8 cellular contexts compared by ENCODE assay signal in the genomic region with DNA sequence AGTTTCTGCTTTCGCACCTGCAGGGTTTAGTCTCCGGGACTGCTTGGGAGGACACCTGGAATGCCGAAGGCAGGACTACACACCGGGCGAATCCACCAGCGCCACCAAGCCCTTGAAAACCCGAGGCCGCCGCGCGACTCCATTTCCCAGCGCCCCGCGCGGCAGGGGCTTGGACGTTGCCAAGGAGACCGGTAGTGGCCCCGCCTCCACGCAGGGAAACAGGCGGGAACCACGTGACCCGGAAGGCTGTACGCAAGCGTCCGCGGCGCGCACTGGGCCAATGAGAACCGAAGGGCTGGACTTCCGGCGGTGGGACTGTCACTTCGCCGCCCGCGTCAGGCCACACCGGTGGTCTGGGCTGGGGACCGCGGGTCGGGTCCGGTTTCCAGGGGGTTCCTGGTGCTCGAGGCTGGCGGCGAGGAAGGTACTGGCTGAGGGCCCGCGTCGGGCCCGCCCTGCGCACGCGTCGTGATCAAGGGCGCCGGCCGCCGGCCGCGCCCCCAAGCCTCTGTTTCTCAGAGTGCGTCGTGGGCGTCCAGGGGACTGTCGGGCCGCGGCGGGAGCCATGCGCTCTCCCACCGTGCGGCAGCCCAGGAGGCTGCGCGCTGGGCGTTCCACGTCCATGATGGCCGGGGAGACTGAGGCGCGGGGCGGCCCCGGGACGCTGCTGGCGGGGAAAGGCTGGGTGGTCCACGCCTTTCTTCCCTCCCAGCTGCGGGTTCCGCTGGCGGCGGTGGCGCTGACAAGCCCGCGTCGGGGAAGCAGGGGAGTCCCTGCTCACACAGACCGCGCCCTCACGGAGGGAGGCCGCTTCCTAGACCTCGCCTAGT. TPM values are rescaled to one million over a fixed set of nuclear protein-coding genes. Genes with fewer than 3 reads are reported as not detected.
DNase-seq lines count a peak whose midpoint lies in the region; ATAC-seq lines count a peak whose summit lies in the region.

ZNF324 (plus strand) TSS at position 321 of the 830 bp plus-strand sequence. CDS start 2,106 bp downstream, outside the sequence.

- no peaks in the 10 kb centered on the region for H3K9me3 Mint-ChIP-seq in CD8-positive, alpha-beta memory T cell

- POLR2A ChIA-PET in CD8-positive, alpha-beta memory T cell (lab: Charles Lee) = no interaction called here

- peak within 1 kb of the TSS; percentile 81 for H3K4me3 ChIP-seq in CD8-positive, alpha-beta memory T cell (ENCODE audit: low read length)

- peak; percentile 94 to 98 (median 97) for DNase-seq in CD8-positive, alpha-beta memory T cell
- peak; percentile 91 for DNase-seq in HS-27A (ENCODE audit: low read depth)
- peak; percentile 88 for DNase-seq in NK-92 (lab: John Stamatoyannopoulos, UW; ENCODE audit: unreplicated experiment)
- DNase-seq in activated CD8-positive, alpha-beta memory T cell treated with anti-CD3 and anti-CD28 coated beads for 1 hour (ENCODE audit: extremely low read depth in 1 of 2, low read depth in 1 of 2) = peak; percentile 96 to 97
- peak; percentile 98 for DNase-seq in effector CD4-positive, alpha-beta T cell
- peak; percentile 99 for DNase-seq in medulla oblongata (ENCODE audit: extremely low spot score)
- DNase-seq in stimulated activated CD8-positive, alpha-beta memory T cell treated with anti-CD3 and anti-CD28 coated beads, Interleukin-12 subunit alpha, Interleukin-12 subunit beta, amount 100 ng/mL, for 1 hour (ENCODE audit: low read depth) = peak; percentile 98

- peaks cover 0 to 31% (median 0%) of the 10 kb centered on the region in 3 donors for H3K36me3 Mint-ChIP-seq in CD8-positive, alpha-beta memory T cell

- H3K4me3 Mint-ChIP-seq in CD8-positive, alpha-beta memory T cell = peak within 1 kb of the TSS; percentile 84 to 94 (median 86)

- peaks cover 6% of the 10 kb centered on the region for H3K36me3 ChIP-seq in CD8-positive, alpha-beta memory T cell (ENCODE audit: insufficient read depth, low read length)

- peaks cover 0 to 2% of the 10 kb centered on the region in 2 donors for H3K27me3 Mint-ChIP-seq in CD8-positive, alpha-beta memory T cell

- peaks cover 22 to 28% (median 25%) of the 10 kb centered on the region in 3 donors for H3K4me1 Mint-ChIP-seq in CD8-positive, alpha-beta memory T cell

- H3K9me3 ChIP-seq in CD8-positive, alpha-beta memory T cell (ENCODE audit: low read length) = no peaks in the 10 kb centered on the region

- H3K27ac Mint-ChIP-seq in CD8-positive, alpha-beta memory T cell = peak within 1 kb of the TSS; percentile 73 to 96 (median 90)

- CTCF ChIA-PET in CD8-positive, alpha-beta memory T cell (lab: Charles Lee) = interaction anchor here (1.2 kb wide), 1 partner anchor 53 kb away, joined by 3 read pairs; the partner anchor contains the start of gene ZBTB45

- H3K4me1 ChIP-seq in CD8-positive, alpha-beta memory T cell (ENCODE audit: insufficient read depth, low read length) = peaks cover 13% of the 10 kb centered on the region

- peak within 1 kb of the TSS; percentile 96 for H3K27ac ChIP-seq in CD8-positive, alpha-beta memory T cell (ENCODE audit: low read depth, low read length)

- H3K27me3 ChIP-seq in CD8-positive, alpha-beta memory T cell (ENCODE audit: insufficient read depth, low read length, poor library complexity, severe bottlenecking) = no peaks in the 10 kb centered on the region

- ATAC-seq in GM19467 (IDR thresholded peaks at IDR 0.05; ENCODE audit: unreplicated experiment) = peak; percentile 92

RNA-seq across cellular contexts. Expression of gene ZNF324, which starts in this region (rescaled TPM):
- 10 to 100 TPM; 19.8 to 21.0 TPM for total RNA-seq in CD8-positive, alpha-beta memory T cell
- 13.9 TPM for polyA plus RNA-seq in CD8-positive, alpha-beta memory T cell

Comparison
In these comparisons a context has a peak if more than half of its experiments do, and no peak if none do; other contexts are left out.
1. Peak in every context shown above with its lines: DNase-seq, ATAC-seq, H3K4me3 ChIP-seq and H3K27ac ChIP-seq.